1 cellular context compared by ENCODE assay signal in the genomic region with DNA sequence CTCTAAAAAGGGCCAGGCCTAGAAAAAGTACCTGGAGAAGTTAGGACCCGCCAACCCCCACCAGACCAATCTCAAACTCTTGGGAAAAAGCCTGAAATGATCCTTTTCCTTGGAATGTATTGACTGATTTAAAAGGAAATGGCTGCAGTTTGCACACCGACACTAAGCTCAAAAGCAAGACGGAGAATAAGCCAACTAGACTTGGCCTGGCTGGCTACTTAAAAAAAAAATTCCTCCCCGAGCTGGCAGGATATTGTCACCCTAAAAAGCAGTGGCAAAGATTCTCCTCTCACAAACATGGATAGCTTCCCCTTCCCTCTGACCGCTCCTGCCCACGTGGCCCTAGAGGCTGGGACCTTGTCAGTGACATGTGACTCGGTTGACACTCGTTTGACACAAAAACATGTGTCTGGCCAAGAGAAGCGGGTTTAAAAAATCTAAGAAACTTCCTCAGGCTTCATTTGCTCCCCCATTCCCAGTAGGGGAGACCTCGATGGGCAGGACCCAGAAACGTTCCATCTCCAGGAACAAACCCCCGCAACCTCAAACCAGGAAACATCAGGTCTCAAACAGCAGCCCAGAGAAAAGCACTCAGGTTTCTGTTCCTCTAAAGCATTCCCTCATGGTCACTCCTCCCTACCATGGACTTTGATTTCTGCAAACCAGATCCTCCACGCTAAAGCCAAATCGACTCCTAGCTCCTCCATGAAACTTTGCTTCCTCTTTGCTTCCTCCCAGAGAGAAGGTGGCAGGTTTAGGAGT.
TF ChIP-seq lines count a peak whose summit lies in the region.

No MANE protein-coding gene starts in this region.

TF ChIP-seq in WTC11, 78 proteins besides CTCF, POLR2A, EP300 and RAD21 (continued from another document):
- no peak for TF ChIP-seq ELF4 (CRISPR knock-in tag; IDR thresholded peaks at IDR 0.05; ENCODE audit: low read depth)
- TF ChIP-seq IRF2 (CRISPR knock-in tag; IDR thresholded peaks at IDR 0.05; ENCODE audit: borderline replicate concordance, low read depth), result no peak
- TF ChIP-seq MYBL2 (CRISPR knock-in tag; IDR thresholded peaks at IDR 0.05), result no peak
TF ChIP-seq in WTC11: peak in this region for 0.
